Comparison of ENCODE assay signal across 10 cellular contexts in genomic region chr12:27733052-27733656, GRCh38. TPM values are rescaled to one million over a fixed set of nuclear protein-coding genes. Genes with fewer than 3 reads are reported as not detected.
DNase-seq lines count a peak whose midpoint lies in the region; ATAC-seq, FAIRE-seq and TF ChIP-seq lines count a peak whose summit lies in the region.
"Had no signal": no experiment of that assay in that cellular context is flagged by ENCODE, and none has a peak within 500 bp of the region (broad histone marks: within the 10 kb centered on the region; RNA-seq: fewer than 3 reads in every experiment).

No MANE protein-coding gene starts in this region.

- POLR2A ChIA-PET in A549 (lab: Yijun Ruan, JAX): no interaction called here
- POLR2A ChIA-PET in Panc1 (lab: Charles Lee): interaction anchor here (0.6 kb wide), 1 partner anchor 12 kb away, joined by 4 read pairs; no protein-coding TSS in a partner anchor

- peak; percentile 93 for TF ChIP-seq CTCF in A549 (IDR thresholded peaks at IDR 0.05)
- TF ChIP-seq CTCF in GM12801 (IDR thresholded peaks at IDR 0.05; ENCODE audit: extremely low read depth, insufficient read length): peak; percentile 94
- peak; percentile 79; the same call in 1 of the 2 replicates for TF ChIP-seq CTCF in Panc1 (IDR thresholded peaks at IDR 0.05)
- peak; percentile 50 to 94 (median 86) for TF ChIP-seq CTCF in body of pancreas (IDR thresholded peaks at IDR 0.05)
- TF ChIP-seq CTCF in vagina (IDR thresholded peaks at IDR 0.05): peak; percentile 37 to 81 (median 68)

- H3K27me3 ChIP-seq in Panc1 (ENCODE audit: control insufficient read depth, insufficient read depth, low read length) (no peaks in the 10 kb centered on the region), body of pancreas (no peaks in the 10 kb centered on the region), vagina (no peaks in the 10 kb centered on the region)

- intact Hi-C loops in Panc1 (cut with micrococcal nuclease; ENCODE audit: unreplicated experiment) (loop anchor here (1.0 to 2.0 kb wide), 2 partner anchors 90 to 208 kb away; no protein-coding TSS in a partner anchor), body of pancreas (cut with DNase I) (loop anchor here (5.0 to 10.0 kb wide), 2 partner anchors 92 to 204 kb away; no protein-coding TSS in a partner anchor), vagina (cut with DNase I) (loop anchor here (5.0 to 10.0 kb wide), 2 partner anchors 92 to 204 kb away; no protein-coding TSS in a partner anchor)

- peak; percentile 94 to 95 for TF ChIP-seq RAD21 in A549 (conservative IDR thresholded peaks at IDR 0.05 in 1 of 2, IDR thresholded peaks at IDR 0.05 in 1 of 2)

- no peak overlapping the region for H3K4me2 ChIP-seq in A549

- peak; percentile 64 to 81; a peak in 4 of 6 replicates for ATAC-seq in A549
- peak; percentile 78 for ATAC-seq in HG03354 (IDR thresholded peaks at IDR 0.05; ENCODE audit: poor library complexity, severe bottlenecking, unreplicated experiment)
- peak; percentile 81; the same call in 1 of the 2 replicates for ATAC-seq in Panc1
- peak; percentile 68 for ATAC-seq in body of pancreas
- ATAC-seq in left lobe of liver: peak; percentile 87
- ATAC-seq in HG03045 (IDR thresholded peaks at IDR 0.05; ENCODE audit: unreplicated experiment): no peak

- H3K27ac ChIP-seq in A549: no peak overlapping the region
- H3K27ac ChIP-seq in Panc1 (ENCODE audit: low read length): no peak overlapping the region
- no peak overlapping the region for H3K27ac ChIP-seq in body of pancreas
- no peak overlapping the region for H3K27ac ChIP-seq in vagina
- H3K27ac ChIP-seq: epithelial cell of prostate had no signal

- H3K4me1 ChIP-seq in A549 (no peaks in the 10 kb centered on the region), Panc1 (ENCODE audit: control insufficient read depth, insufficient read depth, low read length) (no peaks in the 10 kb centered on the region; the same call in 1 of the 2 replicates), body of pancreas (no peaks in the 10 kb centered on the region), vagina (no peaks in the 10 kb centered on the region)

- WGBS in A549 (ENCODE audit: missing lambda C conversion rate): 1% methylated on average over 3 of the region's 3 CpGs
- WGBS in body of pancreas, 2 donors: 11 to 22% methylated on average over 3 of the region's 3 CpGs

- BruUV-seq in Panc1 (replicated peaks; lab: Mats Ljungman, UMichigan): no TSS peak

- no peak for TF ChIP-seq POLR2A in A549 (IDR thresholded peaks at IDR 0.05; ENCODE audit: low read length)
- no peak for TF ChIP-seq POLR2A in body of pancreas (IDR thresholded peaks at IDR 0.05)
- no peak for TF ChIP-seq POLR2A in vagina (IDR thresholded peaks at IDR 0.05)

- DNase-seq in A549 (ENCODE audit: low read depth in 1 of 2, low spot score in 1 of 2): peak; percentile 39 to 55
- no peak for DNase-seq in Panc1 (ENCODE audit: low read depth, low spot score)
- DNase-seq in body of pancreas: peak; percentile 41 to 64 (median 48)
- DNase-seq in left lobe of liver (ENCODE audit: low spot score): no peak
- no peak for DNase-seq in vagina (ENCODE audit: extremely low spot score in 2 of 2)

- no peak for TF ChIP-seq EP300 in A549 (IDR thresholded peaks at IDR 0.05)

- in situ Hi-C loops in Panc1 (cut with HindIII; ENCODE audit: low pct_unique_long_range_greater_than_20kb, low sequenced_read_pairs): no loop called here

- peaks cover 18% of the 10 kb centered on the region for H3K36me3 ChIP-seq in Panc1 (ENCODE audit: control insufficient read depth, insufficient read depth, low read length)
- H3K36me3 ChIP-seq in body of pancreas (replicated peaks in 1 of 2; ENCODE audit: insufficient read depth in 1 of 2, low read depth in 2 of 2): peaks cover 0 to 4% of the 10 kb centered on the region in 2 donors
- H3K36me3 ChIP-seq in vagina: peaks cover 0 to 29% of the 10 kb centered on the region in 2 donors

- H3K9me3 ChIP-seq in A549 (no peaks in the 10 kb centered on the region), Panc1 (ENCODE audit: control insufficient read depth, insufficient read depth, low read depth, low read length) (no peaks in the 10 kb centered on the region), body of pancreas (no peaks in the 10 kb centered on the region), vagina (no peaks in the 10 kb centered on the region)

- H3K4me3 ChIP-seq in A549: no peak overlapping the region
- no peak overlapping the region for H3K4me3 ChIP-seq in Panc1 (ENCODE audit: low read depth in 2 of 2, low read length in 2 of 2)
- H3K4me3 ChIP-seq in body of pancreas: no peak overlapping the region
- no peak overlapping the region for H3K4me3 ChIP-seq in vagina

- FAIRE-seq in A549 (lab: Jason Lieb, UNC): peak; percentile 92

- CTCF ChIA-PET in A549 (lab: Yijun Ruan, JAX): interaction anchor here (0.6 to 3.6 kb wide), 46 partner anchors 8 to 1265 kb away, joined by 3 to 22 read pairs (median 4); partner anchors contain the start of genes CCDC91, KLHL42 and MANSC4
- CTCF ChIA-PET in Panc1 (lab: Charles Lee): interaction anchor here (0.6 kb wide), 1 partner anchor 439 kb away, joined by 10 read pairs; no protein-coding TSS in a partner anchor

TF ChIP-seq in A549, 52 proteins besides CTCF, POLR2A, EP300 and RAD21:
- peak; percentile 89 for TF ChIP-seq SMC3 (IDR thresholded peaks at IDR 0.05)
- TF ChIP-seq MYC (IDR thresholded peaks at IDR 0.05; ENCODE audit: borderline replicate concordance, low read length): no peak
- no peak for TF ChIP-seq KDM5A (IDR thresholded peaks at IDR 0.05)
- TF ChIP-seq TP53 (CRISPR knock-in tag; IDR thresholded peaks at IDR 0.05): no peak
- no peak for TF ChIP-seq CHD4 (IDR thresholded peaks at IDR 0.05; ENCODE audit: borderline replicate concordance)
- TF ChIP-seq PBX3 (IDR thresholded peaks at IDR 0.05): no peak

RNA-seq across cellular contexts. Expression of gene MRPS35, which starts 22.5 kb away (rescaled TPM):
- polyA plus RNA-seq in A549 (2011; rRNA removed) (153 and 186 TPM in 2 replicates), A549 (2017; fragmentation: RNase III; extraction: RNeasy Plus Mini Kit Qiagen cat#74134 plus additional on column Dnase treatment) (104 to 109 TPM (median 107 TPM) in 3 replicates)
- polyA plus RNA-seq in A549 (2012; cell fraction: cytosol; rRNA removed): 76.4 and 79.2 TPM in 2 replicates
- polyA plus RNA-seq in A549 (2012; cell fraction: nucleus; rRNA removed): 25.0 and 30.8 TPM in 2 replicates
- 30.2 and 33.1 TPM in 2 replicates for polyA minus RNA-seq in A549 (2011; rRNA and poly(A)+ RNA removed)
- total RNA-seq in Panc1 (2021; ENCODE audit: unreplicated experiment) (63.9 TPM), body of pancreas (10 to 100 TPM; 14.3 to 16.5 TPM), left lobe of liver (32.1 TPM), vagina (25.3 TPM)
- 86.4 TPM for polyA plus RNA-seq in Panc1 (2012; ENCODE audit: insufficient read length)

RNA-seq across cellular contexts. Expression of gene REP15, which starts 36.9 kb away (rescaled TPM):
- polyA plus RNA-seq in A549 (2011; rRNA removed) (0.66 and 0.81 TPM in 2 replicates), A549 (2017; fragmentation: RNase III; extraction: RNeasy Plus Mini Kit Qiagen cat#74134 plus additional on column Dnase treatment) (0.34 to 0.83 TPM (median 0.41 TPM) in 3 replicates)
- polyA plus RNA-seq in A549 (2012; cell fraction: cytosol; rRNA removed): 0.17 and 0.33 TPM in 2 replicates
- 0.22 and 0.50 TPM in 2 replicates for polyA plus RNA-seq in A549 (2012; cell fraction: nucleus; rRNA removed)
- polyA minus RNA-seq in A549 (2011; rRNA and poly(A)+ RNA removed): 0.54 and 1.2 TPM in 2 replicates
- total RNA-seq in Panc1 (2021; ENCODE audit: unreplicated experiment) (1.9 TPM), body of pancreas (1 to 10 TPM; 1.0 to 2.0 TPM), left lobe of liver (1.0 TPM), vagina (not detected)
- polyA plus RNA-seq in Panc1 (2012; ENCODE audit: insufficient read length): not detected

RNA-seq across cellular contexts. Expression of gene KLHL42, which starts 46.9 kb away (rescaled TPM):
- polyA plus RNA-seq in A549 (2011; rRNA removed) (24.0 and 29.1 TPM in 2 replicates), A549 (2017; fragmentation: RNase III; extraction: RNeasy Plus Mini Kit Qiagen cat#74134 plus additional on column Dnase treatment) (15.2 to 15.5 TPM (median 15.4 TPM) in 3 replicates)
- polyA plus RNA-seq in A549 (2012; cell fraction: cytosol; rRNA removed): 13.9 and 18.3 TPM in 2 replicates
- 31.9 and 38.3 TPM in 2 replicates for polyA plus RNA-seq in A549 (2012; cell fraction: nucleus; rRNA removed)
- 68.8 and 72.2 TPM in 2 replicates for polyA minus RNA-seq in A549 (2011; rRNA and poly(A)+ RNA removed)
- total RNA-seq in Panc1 (2021; ENCODE audit: unreplicated experiment) (35.2 TPM), body of pancreas (10 to 100 TPM; 32.7 to 36.6 TPM), left lobe of liver (12.2 TPM), vagina (30.0 TPM)
- 23.6 TPM for polyA plus RNA-seq in Panc1 (2012; ENCODE audit: insufficient read length)

RNA-seq across cellular contexts. Expression of gene MANSC4, which starts 46.9 kb away (rescaled TPM):
- polyA plus RNA-seq in A549 (2011; rRNA removed): 0.09 and 0.21 TPM in 2 replicates
- not detected in 2 replicates for polyA plus RNA-seq in A549 (2012; cell fraction: cytosol; rRNA removed)
- polyA plus RNA-seq in A549 (2012; cell fraction: nucleus; rRNA removed): not detected in 2 replicates
- polyA plus RNA-seq in A549 (2017; fragmentation: RNase III; extraction: RNeasy Plus Mini Kit Qiagen cat#74134 plus additional on column Dnase treatment): 0.12 to 0.16 TPM in 2 of 3 replicates, not detected in the other
- polyA minus RNA-seq in A549 (2011; rRNA and poly(A)+ RNA removed): not detected in 2 replicates
- not detected for total RNA-seq in Panc1 (2021; ENCODE audit: unreplicated experiment)
- not detected for polyA plus RNA-seq in Panc1 (2012; ENCODE audit: insufficient read length)
- total RNA-seq in body of pancreas: not detected
- not detected for total RNA-seq in left lobe of liver
- total RNA-seq in vagina: not detected
- total RNA-seq: urinary bladder had no signal
- polyA plus RNA-seq: urinary bladder had no signal

Comparison
In these comparisons a context has a peak if more than half of its experiments do, and no peak if none do; other contexts are left out.
1. DNase-seq: peak in A549 (2 of 2) and body of pancreas (4 of 4); none in Panc1 (single experiment), left lobe of liver (single experiment) and vagina (0 of 2).
2. Peak in every context shown above with its lines, with median percentiles within 50 percentile points of each other: CTCF ChIP-seq.